Comparison of ENCODE assay signal across 8 cellular contexts in the genomic region with DNA sequence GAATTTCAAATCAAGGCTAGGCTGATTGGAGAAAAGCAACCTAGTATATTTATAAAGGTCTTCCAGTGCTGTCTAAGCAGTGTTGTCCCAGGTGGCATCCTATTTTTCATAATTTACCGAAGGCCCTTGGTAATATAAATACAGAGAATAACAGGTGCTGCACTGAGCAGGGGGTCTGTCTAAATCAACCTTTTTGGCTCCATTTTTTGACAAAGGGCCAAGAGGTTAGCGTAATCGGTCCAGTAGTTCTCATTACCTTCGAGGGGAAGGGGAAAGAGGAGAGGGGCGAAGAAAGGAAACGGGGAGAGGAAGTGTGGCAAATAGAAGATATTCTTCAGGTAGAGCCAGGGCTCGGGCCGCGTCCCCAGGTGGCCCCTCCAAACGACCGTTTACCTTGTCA. TPM values are rescaled to one million over a fixed set of nuclear protein-coding genes. Genes with fewer than 3 reads are reported as not detected.
DNase-seq lines count a peak whose midpoint lies in the region; ATAC-seq and TF ChIP-seq lines count a peak whose summit lies in the region.

No MANE protein-coding gene starts in this region.

- H3K4me1 ChIP-seq in psoas muscle, result peaks cover 8% of the 10 kb centered on the region

- no peak for TF ChIP-seq CTCF in fibroblast of pulmonary artery (IDR thresholded peaks at IDR 0.05; ENCODE audit: low read length, missing control alignments)
- no peak for TF ChIP-seq CTCF in psoas muscle (IDR thresholded peaks at IDR 0.05)

- intact Hi-C loops in psoas muscle (cut with DNase I), result no loop called here

- H3K36me3 ChIP-seq in psoas muscle (ENCODE audit: insufficient read depth in 1 of 2, low read depth in 1 of 2), result no peaks in the 10 kb centered on the region

- H3K4me3 ChIP-seq in fibroblast of pulmonary artery (replicated peaks; ENCODE audit: low read depth, low read length) (peak overlapping the region; percentile 69), psoas muscle (peak overlapping the region; percentile 100)

- in situ Hi-C loops in SK-MEL-5 (cut with HindIII; ENCODE audit: low pct_unique_long_range_greater_than_20kb, low sequenced_read_pairs), result no loop called here

- WGBS in psoas muscle, 3 donors, result 0% methylated on average over 11 of the region's 11 CpGs

- no peaks in the 10 kb centered on the region for H3K27me3 ChIP-seq in psoas muscle (ENCODE audit: insufficient read depth in 3 of 3, low read length in 2 of 3)

- H3K9me3 ChIP-seq in psoas muscle, result no peaks in the 10 kb centered on the region

- ATAC-seq in HG03025 (IDR thresholded peaks at IDR 0.05; ENCODE audit: low FRiP score, unreplicated experiment), result peak; percentile 3
- peak in 1 of 4 donors; percentile 28 for ATAC-seq in psoas muscle

- peak; percentile 56 for DNase-seq in DMS153 treated with DMSO at 0.1 percent for 48 hours (lab: John Stamatoyannopoulos, UW; ENCODE audit: unreplicated experiment)
- DNase-seq in DMS153 (lab: John Stamatoyannopoulos, UW), result no peak
- peak; percentile 8 for DNase-seq in SK-MEL-5 (ENCODE audit: low read depth, low spot score)
- DNase-seq in fibroblast of pulmonary artery (ENCODE audit: low read depth), result peak; percentile 13
- DNase-seq in psoas muscle, result no peak
- DNase-seq in NAMALWA (ENCODE audit: low spot score), result no peak
- DNase-seq in 8988T, result no peak

- H3K27ac ChIP-seq in psoas muscle, result peak overlapping the region; percentile 97

RNA-seq across cellular contexts. Expression of a gene that starts 0.8 kb away (rescaled TPM):
- 18.4 and 18.5 TPM in 2 replicates for total RNA-seq in SK-MEL-5 (2014; rRNA removed; shearing (Covaris generic))
- 14.9 and 20.6 TPM in 2 replicates for polyA plus RNA-seq in SK-MEL-5 (2015; cell fraction: cytosol; rRNA removed)
- polyA plus RNA-seq in SK-MEL-5 (2015; cell fraction: nucleus; rRNA removed), result 49.7 and 65.9 TPM in 2 replicates
- 1 to 10 TPM; 5.9 to 9.0 (median 8.6) TPM for total RNA-seq in psoas muscle
- polyA plus RNA-seq in psoas muscle, result 1 to 10 TPM; 2.3 to 3.4 (median 2.9) TPM

RNA-seq across cellular contexts. Expression of a gene that starts 37.2 kb away (rescaled TPM):
- not detected in 2 replicates for total RNA-seq in SK-MEL-5 (2014; rRNA removed; shearing (Covaris generic))
- not detected in 2 replicates for polyA plus RNA-seq in SK-MEL-5 (2015; cell fraction: cytosol; rRNA removed)
- not detected in 2 replicates for polyA plus RNA-seq in SK-MEL-5 (2015; cell fraction: nucleus; rRNA removed)
- under 1 TPM in 2 of 4 donors, not detected in 2; 0.04 to 0.19 TPM for total RNA-seq in psoas muscle
- polyA plus RNA-seq in psoas muscle, result under 1 TPM; 0.04 to 0.08 (median 0.06) TPM

Comparison
In these comparisons a context has a peak if more than half of its experiments do, and no peak if none do; other contexts are left out.
1. DNase-seq: peak in DMS153 treated with DMSO at 0.1 percent for 48 hours (single experiment), SK-MEL-5 (single experiment) and fibroblast of pulmonary artery (single experiment); none in DMS153 (single experiment), psoas muscle (0 of 2), NAMALWA (single experiment) and 8988T (single experiment).